Comparison of ENCODE assay signal across 12 cellular contexts in the genomic region with DNA sequence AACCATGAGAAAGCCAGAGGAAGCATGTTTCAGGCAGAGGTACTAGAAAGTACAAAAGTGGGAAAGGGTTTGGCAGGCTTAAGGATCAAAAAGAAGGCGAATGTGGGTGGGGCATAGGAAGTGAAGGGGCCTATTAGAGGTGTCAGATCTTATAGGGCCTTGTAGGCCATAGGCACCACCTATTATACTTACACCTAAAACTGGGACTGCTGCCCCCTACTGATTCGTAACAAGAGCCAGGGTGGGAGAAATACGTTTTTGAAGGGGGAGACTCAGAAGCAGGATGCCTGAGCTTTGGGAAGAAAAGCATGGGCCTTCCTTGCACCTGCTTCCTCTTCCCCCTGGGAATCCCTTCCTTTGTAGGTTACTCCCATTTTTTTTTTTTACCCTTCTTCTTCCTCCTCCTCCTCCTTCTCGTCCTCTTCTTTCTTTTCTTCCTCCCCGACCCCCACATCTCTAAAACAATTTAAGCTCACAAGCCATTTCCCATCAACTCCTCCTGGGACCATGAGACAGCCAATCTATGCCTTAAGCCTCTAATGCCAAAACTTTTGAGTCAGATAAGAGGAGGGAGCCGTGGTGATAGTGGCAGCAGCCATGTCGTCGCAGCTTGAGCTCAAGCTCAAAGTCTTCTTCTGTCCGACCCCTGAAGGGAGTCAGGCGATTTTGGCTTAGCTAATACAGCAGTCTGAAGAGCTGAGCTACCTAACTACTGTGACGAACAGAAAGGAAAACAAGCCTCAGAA. TPM values are rescaled to one million over a fixed set of nuclear protein-coding genes. Genes with fewer than 3 reads are reported as not detected.
DNase-seq lines count a peak whose midpoint lies in the region; ATAC-seq and TF ChIP-seq lines count a peak whose summit lies in the region.
"Had no signal": no experiment of that assay in that cellular context is flagged by ENCODE, and none has a peak within 500 bp of the region (broad histone marks: within the 10 kb centered on the region; RNA-seq: fewer than 3 reads in every experiment).

No MANE protein-coding gene starts in this region.

- TF ChIP-seq CTCF in endodermal cell (conservative IDR thresholded peaks at IDR 0.05): peak; percentile 67

- no peak overlapping the region for H3K14ac ChIP-seq in neuronal stem cell (ENCODE audit: low read length)

- H3K18ac ChIP-seq in neuronal stem cell (ENCODE audit: low read length): no peak overlapping the region

- WGBS in endodermal cell (ENCODE audit: insufficient coverage in 1 of 2, insufficient read length in 1 of 2), 2 experiments: 46 to 67% methylated on average over 2 to 10 of the region's 11 CpGs
- WGBS in neuronal stem cell (ENCODE audit: extremely low coverage in 2 of 2, insufficient read length in 2 of 2, insufficient replicate concordance in 1 of 2), 2 donors: no CpG with 5 or more reads among the region's 11 CpGs

- no peak overlapping the region for H3K23ac ChIP-seq in neuronal stem cell (ENCODE audit: low read depth, low read length, poor library complexity)

- H2BK12ac ChIP-seq in neuronal stem cell (ENCODE audit: low read length): no peak overlapping the region

- peak overlapping the region; percentile 45 for H3K4me3 ChIP-seq in endodermal cell (ENCODE audit: low read length)
- no peak overlapping the region for H3K4me3 ChIP-seq in neuronal stem cell (ENCODE audit: low read length in 2 of 2)
- H3K4me3 ChIP-seq: prostate gland, vagina had no signal

- no peak overlapping the region for H2BK5ac ChIP-seq in neuronal stem cell (ENCODE audit: low read length)

- H3K27me3 Mint-ChIP-seq in endodermal cell (ENCODE audit: insufficient read depth): no peaks in the 10 kb centered on the region

- no peaks in the 10 kb centered on the region for H3K36me3 Mint-ChIP-seq in endodermal cell (ENCODE audit: low read depth)

- no peak overlapping the region for H4K8ac ChIP-seq in neuronal stem cell (ENCODE audit: low read depth, low read length)

- no peak overlapping the region for H2BK15ac ChIP-seq in neuronal stem cell (ENCODE audit: low read length)

- H3K9me3 Mint-ChIP-seq in endodermal cell: no peaks in the 10 kb centered on the region

- H2AK5ac ChIP-seq in neuronal stem cell (ENCODE audit: low read depth, low read length): no peak overlapping the region

- H3K9me3 ChIP-seq in ES-I3 (ENCODE audit: control insufficient read depth, insufficient read depth, low read length): no peaks in the 10 kb centered on the region
- H3K9me3 ChIP-seq in endodermal cell (ENCODE audit: control insufficient read depth, low read length): no peaks in the 10 kb centered on the region
- no peaks in the 10 kb centered on the region for H3K9me3 ChIP-seq in neuronal stem cell (replicated peaks in 1 of 2; ENCODE audit: control insufficient read depth in 2 of 2, insufficient read depth in 1 of 2, low read depth in 1 of 2, low read length in 2 of 2)
- H3K9me3 ChIP-seq: prostate gland, vagina had no signal

- H3K36me3 ChIP-seq in ES-I3 (ENCODE audit: insufficient read depth, low read length) (no peaks in the 10 kb centered on the region), endodermal cell (ENCODE audit: control insufficient read depth, insufficient read depth, low read length) (no peaks in the 10 kb centered on the region), neuronal stem cell (replicated peaks in 1 of 2; ENCODE audit: control insufficient read depth in 2 of 2, insufficient read depth in 2 of 2, low read length in 2 of 2) (no peaks in the 10 kb centered on the region)
- H3K36me3 ChIP-seq: prostate gland, vagina, WERI-Rb-1 had no signal

- DNase-seq in endodermal cell: peak; percentile 49
- DNase-seq in neuronal stem cell (ENCODE audit: low spot score): no peak
- no peak for DNase-seq in NCI-H187 treated with DMSO at 0.1 percent for 48 hours (lab: John Stamatoyannopoulos, UW)

- no peak overlapping the region for H4K91ac ChIP-seq in neuronal stem cell (ENCODE audit: low read depth, low read length, poor library complexity)

- H3K79me1 ChIP-seq in neuronal stem cell (ENCODE audit: low read depth, low read length): no peaks in the 10 kb centered on the region

- H3K27me3 ChIP-seq in endodermal cell (ENCODE audit: control insufficient read depth, insufficient read depth, low read length, poor library complexity, severe bottlenecking) (no peaks in the 10 kb centered on the region), neuronal stem cell (ENCODE audit: control insufficient read depth in 3 of 3, insufficient read depth in 3 of 3, low read depth in 1 of 3, low read length in 3 of 3) (peaks cover 0 to 3% (median 0%) of the 10 kb centered on the region in 3 experiments)
- H3K27me3 ChIP-seq: vagina had no signal

- H3K27ac ChIP-seq in endodermal cell (ENCODE audit: low read depth, low read length) (no peak overlapping the region), neuronal stem cell (replicated peaks; ENCODE audit: low read length) (no peak overlapping the region)
- H3K27ac ChIP-seq: HL-60, prostate gland, vagina, WERI-Rb-1 had no signal

- H3K4me3 Mint-ChIP-seq in endodermal cell: peak overlapping the region; percentile 47

- H3K4ac ChIP-seq in neuronal stem cell (ENCODE audit: low read length): no peak overlapping the region

- H2AFZ ChIP-seq in neuronal stem cell (ENCODE audit: low read length): peak overlapping the region; percentile 76

- no peak overlapping the region for H3K4me2 ChIP-seq in neuronal stem cell (ENCODE audit: insufficient read depth, low read length, poor library complexity, severe bottlenecking)

- H3K4me1 Mint-ChIP-seq in endodermal cell: peaks cover 6% of the 10 kb centered on the region

- peak overlapping the region; percentile 81 for H3K27ac Mint-ChIP-seq in endodermal cell

- peak overlapping the region; percentile 65 for H3K9ac ChIP-seq in ES-I3 (ENCODE audit: low read depth, low read length)
- H3K9ac ChIP-seq in endodermal cell (ENCODE audit: extremely low read depth, low read length, poor library complexity, severe bottlenecking): no peak overlapping the region
- H3K9ac ChIP-seq in neuronal stem cell (ENCODE audit: low read depth, low read length, poor library complexity): no peak overlapping the region

- H3K4me1 ChIP-seq in ES-I3 (ENCODE audit: insufficient read depth, low read length) (no peaks in the 10 kb centered on the region), endodermal cell (ENCODE audit: control insufficient read depth, insufficient read depth, low read length) (no peaks in the 10 kb centered on the region), neuronal stem cell (ENCODE audit: control insufficient read depth in 2 of 2, insufficient read depth in 1 of 2, low read depth in 1 of 2, low read length in 2 of 2) (peaks cover 0 to 4% of the 10 kb centered on the region in 2 donors)
- H3K4me1 ChIP-seq: prostate gland, vagina had no signal

- ATAC-seq in HG03354 (IDR thresholded peaks at IDR 0.05; ENCODE audit: poor library complexity, severe bottlenecking, unreplicated experiment) (peak; percentile 52), GM19397 (IDR thresholded peaks at IDR 0.05; ENCODE audit: unreplicated experiment) (no peak), GM18498 (IDR thresholded peaks at IDR 0.05; ENCODE audit: unreplicated experiment) (no peak)

- no peak overlapping the region for H2BK120ac ChIP-seq in neuronal stem cell (ENCODE audit: low read depth, low read length)

RNA-seq across cellular contexts. Expression of a gene that starts 40.8 kb away (rescaled TPM):
- total RNA-seq in endodermal cell: 100 to 1,000 TPM in 1 of 2 donors, 10 to 100 TPM in 1; 39.5 to 125 TPM
- 138 TPM for polyA plus RNA-seq in endodermal cell (2013, experiment 1 of 2)
- polyA plus RNA-seq in endodermal cell (2013, experiment 2 of 2): 116 TPM
- polyA plus RNA-seq in neuronal stem cell (2013, experiment 1 of 2): 308 TPM
- 313 TPM for polyA plus RNA-seq in neuronal stem cell (2013, experiment 2 of 2)
- total RNA-seq: PC-3 had no signal
